ENCODE assay signal across 1 cellular context in the genomic region with DNA sequence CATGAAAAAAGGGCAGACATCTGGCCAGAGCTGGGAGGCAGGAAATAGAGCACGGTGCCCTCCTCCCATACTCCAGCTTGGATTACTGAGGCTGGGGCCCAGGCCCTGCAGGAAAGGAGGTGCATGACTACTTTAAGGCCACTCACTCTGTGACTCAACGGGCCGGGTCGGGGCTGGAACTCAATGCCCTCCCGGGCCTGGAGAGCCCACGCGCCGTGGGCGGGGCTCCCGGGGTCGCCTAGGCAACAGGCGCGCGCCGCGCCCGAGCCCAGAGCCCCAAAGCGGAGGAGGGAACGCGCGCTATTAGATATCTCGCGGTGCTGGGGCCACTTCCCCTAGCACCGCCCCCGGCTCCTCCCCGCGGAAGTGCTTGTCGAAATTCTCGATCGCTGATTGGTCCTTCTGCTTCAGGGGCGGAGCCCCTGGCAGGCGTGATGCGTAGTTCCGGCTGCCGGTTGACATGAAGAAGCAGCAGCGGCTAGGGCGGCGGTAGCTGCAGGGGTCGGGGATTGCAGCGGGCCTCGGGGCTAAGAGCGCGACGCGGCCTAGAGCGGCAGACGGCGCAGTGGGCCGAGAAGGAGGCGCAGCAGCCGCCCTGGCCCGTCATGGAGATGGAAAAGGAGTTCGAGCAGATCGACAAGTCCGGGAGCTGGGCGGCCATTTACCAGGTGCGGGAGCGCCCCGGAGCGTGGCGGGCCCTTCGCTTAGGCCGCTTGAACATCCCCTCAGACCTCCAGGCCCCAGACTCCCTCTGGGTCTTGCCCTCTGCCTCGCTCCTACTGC.
A peak's percentile ranks its signal among the peaks of the same experiment; 100 is the strongest.
TF ChIP-seq lines count a peak whose summit lies in the region.

Gene PTPN1, plus strand, starts transcription at position 461 of the 783 bp plus-strand sequence. Its CDS starts 145 bp downstream, at position 606.

TF ChIP-seq in HEK293, 187 proteins besides CTCF, POLR2A, EP300 and RAD21 (continued from another document):
- TF ChIP-seq ZNF561 (tag by site-specific recombination; IDR thresholded peaks at IDR 0.05; ENCODE audit: borderline replicate concordance) (peak; percentile 14; the same call in 1 of the 2 replicates), ZNF18 (tag by site-specific recombination; IDR thresholded peaks at IDR 0.05) (no peak), GLIS2 (tag by site-specific recombination; IDR thresholded peaks at IDR 0.05) (peak; percentile 42)
- TF ChIP-seq, protein P1, sequence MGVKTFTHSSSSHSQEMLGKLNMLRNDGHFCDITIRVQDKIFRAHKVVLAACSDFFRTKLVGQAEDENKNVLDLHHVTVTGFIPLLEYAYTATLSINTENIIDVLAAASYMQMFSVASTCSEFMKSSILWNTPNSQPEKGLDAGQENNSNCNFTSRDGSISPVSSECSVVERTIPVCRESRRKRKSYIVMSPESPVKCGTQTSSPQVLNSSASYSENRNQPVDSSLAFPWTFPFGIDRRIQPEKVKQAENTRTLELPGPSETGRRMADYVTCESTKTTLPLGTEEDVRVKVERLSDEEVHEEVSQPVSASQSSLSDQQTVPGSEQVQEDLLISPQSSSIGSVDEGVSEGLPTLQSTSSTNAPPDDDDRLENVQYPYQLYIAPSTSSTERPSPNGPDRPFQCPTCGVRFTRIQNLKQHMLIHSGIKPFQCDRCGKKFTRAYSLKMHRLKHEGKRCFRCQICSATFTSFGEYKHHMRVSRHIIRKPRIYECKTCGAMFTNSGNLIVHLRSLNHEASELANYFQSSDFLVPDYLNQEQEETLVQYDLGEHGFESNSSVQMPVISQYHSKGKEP (tag by site-specific recombination; IDR thresholded peaks at IDR 0.05) = peak; percentile 50
